8 cellular contexts compared by ENCODE assay signal in the genomic region with DNA sequence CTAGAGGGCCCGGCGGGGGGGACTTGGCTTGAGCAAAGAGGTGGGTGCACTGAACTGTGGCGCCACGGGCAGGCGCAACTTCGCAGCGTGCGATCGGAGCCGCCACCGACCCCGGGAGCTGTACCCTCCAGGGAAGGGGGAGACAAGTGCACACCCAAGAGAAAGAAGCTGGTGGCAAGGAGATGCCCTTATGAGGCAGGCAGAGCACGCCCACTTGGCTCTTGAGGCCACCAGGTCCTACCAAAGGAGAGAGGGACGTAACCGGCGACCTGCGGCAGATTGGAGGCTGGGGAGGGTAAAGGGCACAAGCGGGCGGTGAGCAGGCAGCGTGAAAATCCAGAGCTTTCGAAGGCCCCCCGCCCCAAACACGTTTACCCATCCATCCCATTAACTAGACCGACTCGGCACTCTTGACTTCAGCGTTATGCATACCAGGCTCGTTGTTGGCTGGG.
DNase-seq lines count a peak whose midpoint lies in the region; ATAC-seq and TF ChIP-seq lines count a peak whose summit lies in the region.

No MANE protein-coding gene starts in this region.

- intact Hi-C loops in dendritic cell treated with granulocyte-macrophage colony-stimulating factor and Interleukin-4, amounts not matched to agents 40 ng/mL and 50 ng/mL, for 4 days (cut with micrococcal nuclease), result loop anchor here (2.0 to 10.0 kb wide), 5 partner anchors 17 to 395 kb away; partner anchors contain the start of genes DLX1 and SLC25A12

- no peak for ATAC-seq in HG02970 (IDR thresholded peaks at IDR 0.05; ENCODE audit: low FRiP score, unreplicated experiment)

- no peak for DNase-seq in T-helper 1 cell
- DNase-seq in NCI-H345 treated with DMSO at 0.1 percent for 48 hours (lab: John Stamatoyannopoulos, UW; ENCODE audit: unreplicated experiment), result peak; percentile 24
- no peak for DNase-seq in substantia nigra (lab: John Stamatoyannopoulos, UW)
- DNase-seq in NCI-H1417 treated with DMSO at 0.1 percent for 48 hours (lab: John Stamatoyannopoulos, UW), result no peak

- peaks cover 29% of the 10 kb centered on the region for H3K4me1 Mint-ChIP-seq in T-helper 1 cell treated with Interleukin-12 subunit alpha and Interleukin-12 subunit beta and Interleukin-4 antibody, amounts not matched to agents 30 μg/mL and 1 μg/mL, for 36 hours (ENCODE audit: low read depth)
- peaks cover 74% of the 10 kb centered on the region for H3K4me1 Mint-ChIP-seq in dendritic cell treated with granulocyte-macrophage colony-stimulating factor and Interleukin-4, amounts not matched to agents 40 ng/mL and 50 ng/mL, for 4 days (ENCODE audit: low read depth)

- no peaks in the 10 kb centered on the region for H3K36me3 ChIP-seq in neutrophil

- H3K27me3 ChIP-seq in neutrophil, result peaks cover 100% of the 10 kb centered on the region

- H3K4me1 ChIP-seq in neutrophil (ENCODE audit: control insufficient read depth in 1 of 2, insufficient read depth in 1 of 2, low read depth in 1 of 2, low read length in 1 of 2), result peaks cover 69 to 77% of the 10 kb centered on the region in 2 experiments

- no peaks in the 10 kb centered on the region for H3K9me3 Mint-ChIP-seq in T-helper 1 cell treated with Interleukin-12 subunit alpha and Interleukin-12 subunit beta and Interleukin-4 antibody, amounts not matched to agents 30 μg/mL and 1 μg/mL, for 36 hours
- H3K9me3 Mint-ChIP-seq in dendritic cell treated with granulocyte-macrophage colony-stimulating factor and Interleukin-4, amounts not matched to agents 40 ng/mL and 50 ng/mL, for 4 days, result no peaks in the 10 kb centered on the region

- no peak for TF ChIP-seq CTCF in neutrophil (IDR thresholded peaks at IDR 0.05)

- H3K27me3 Mint-ChIP-seq in T-helper 1 cell treated with Interleukin-12 subunit alpha and Interleukin-12 subunit beta and Interleukin-4 antibody, amounts not matched to agents 30 μg/mL and 1 μg/mL, for 36 hours (ENCODE audit: low read depth), result peaks cover 88% of the 10 kb centered on the region
- peaks cover 89% of the 10 kb centered on the region for H3K27me3 Mint-ChIP-seq in dendritic cell treated with granulocyte-macrophage colony-stimulating factor and Interleukin-4, amounts not matched to agents 40 ng/mL and 50 ng/mL, for 4 days

- peak overlapping the region; percentile 75 for H3K27ac Mint-ChIP-seq in T-helper 1 cell treated with Interleukin-12 subunit alpha and Interleukin-12 subunit beta and Interleukin-4 antibody, amounts not matched to agents 30 μg/mL and 1 μg/mL, for 36 hours
- peak overlapping the region; percentile 57 for H3K27ac Mint-ChIP-seq in dendritic cell treated with granulocyte-macrophage colony-stimulating factor and Interleukin-4, amounts not matched to agents 40 ng/mL and 50 ng/mL, for 4 days

- peak overlapping the region; percentile 57 to 95 for H3K4me3 ChIP-seq in neutrophil (ENCODE audit: low read depth in 1 of 2, low read length in 1 of 2)

- no peaks in the 10 kb centered on the region for H3K9me3 ChIP-seq in neutrophil

- peak overlapping the region; percentile 81 for H3K4me3 Mint-ChIP-seq in T-helper 1 cell treated with Interleukin-12 subunit alpha and Interleukin-12 subunit beta and Interleukin-4 antibody, amounts not matched to agents 30 μg/mL and 1 μg/mL, for 36 hours
- peak overlapping the region; percentile 89 for H3K4me3 Mint-ChIP-seq in dendritic cell treated with granulocyte-macrophage colony-stimulating factor and Interleukin-4, amounts not matched to agents 40 ng/mL and 50 ng/mL, for 4 days

- peaks cover 7% of the 10 kb centered on the region for H3K36me3 Mint-ChIP-seq in T-helper 1 cell treated with Interleukin-12 subunit alpha and Interleukin-12 subunit beta and Interleukin-4 antibody, amounts not matched to agents 30 μg/mL and 1 μg/mL, for 36 hours (ENCODE audit: low read depth)
- H3K36me3 Mint-ChIP-seq in dendritic cell treated with granulocyte-macrophage colony-stimulating factor and Interleukin-4, amounts not matched to agents 40 ng/mL and 50 ng/mL, for 4 days (ENCODE audit: low read depth), result peaks cover 10% of the 10 kb centered on the region

- H3K27ac ChIP-seq in neutrophil (no peak overlapping the region), substantia nigra (ENCODE audit: low read depth, low read length, poor library complexity, severe bottlenecking) (no peak overlapping the region)
